In genomic region chr4:180197471-180197870, GRCh38 we compare ENCODE assay signal across 22 cellular contexts.
"Had no signal": no experiment of that assay in that cellular context is flagged by ENCODE, and none has a peak within 500 bp of the region (broad histone marks: within the 10 kb centered on the region; RNA-seq: fewer than 3 reads in every experiment).

No MANE protein-coding gene starts in this region.

- DNase-seq: activated CD4-positive, alpha-beta T cell treated with anti-CD3 and anti-CD28 coated beads for 4 hours; activated CD4-positive, alpha-beta T cell treated with anti-CD3 and anti-CD28 coated beads, Interleukin-2, amount 50 U/mL, for 48 hours; activated CD4-positive, CD25-positive, alpha-beta regulatory T cell; activated CD8-positive, alpha-beta memory T cell treated with anti-CD3 and anti-CD28 coated beads, Interleukin-2, amount 50 U/mL, for 48 hours; activated naive CD4-positive, alpha-beta T cell; activated naive CD8-positive, alpha-beta T cell treated with anti-CD3 and anti-CD28 coated beads for 36 hours; activated T-cell treated with anti-CD3 and anti-CD28 coated beads, Interleukin-2, amount 50 U/mL, for 4 hours; amygdala; cerebellar nuclear complex; heart left ventricle; immature natural killer cell; left ventricle myocardium inferior; midbrain; natural killer cell; stimulated activated CD4-positive, alpha-beta T cell treated with anti-CD3 and anti-CD28 coated beads, Interleukin-4, amount 100 ng/mL, for 4 hours; stimulated activated naive CD8-positive, alpha-beta T cell treated with anti-CD3 and anti-CD28 coated beads, Interleukin-15, Interleukin-2, amounts not matched to agents 100 U/mL and 50 U/mL, for 24 hours; T1000; tibial artery had no signal

- H3K4me1 ChIP-seq: gastroesophageal sphincter, heart left ventricle, left ventricle myocardium inferior, right atrium auricular region, tibial artery had no signal

- ATAC-seq: activated T-cell treated with anti-CD3 and anti-CD28 coated beads, Interleukin-2, amount 50 U/mL, for 4 hours; gastroesophageal sphincter; heart left ventricle; natural killer cell; stimulated activated naive CD8-positive, alpha-beta T cell treated with anti-CD3 and anti-CD28 coated beads, Interleukin-15, Interleukin-2, amounts not matched to agents 100 U/mL and 50 U/mL, for 24 hours had no signal

- H3K27ac ChIP-seq: coronary artery, epithelial cell of prostate, gastroesophageal sphincter, heart left ventricle, left ventricle myocardium inferior, right atrium auricular region, tibial artery had no signal

- H3K4me3 ChIP-seq: coronary artery, gastroesophageal sphincter, heart left ventricle, left ventricle myocardium inferior, right atrium auricular region, tibial artery had no signal

- H3K9me3 ChIP-seq: gastroesophageal sphincter, heart left ventricle, left ventricle myocardium inferior, right atrium auricular region, tibial artery had no signal

- H3K27me3 ChIP-seq: gastroesophageal sphincter, heart left ventricle, right atrium auricular region, tibial artery had no signal

- H3K36me3 ChIP-seq: gastroesophageal sphincter, heart left ventricle, left ventricle myocardium inferior, right atrium auricular region, tibial artery had no signal
